Comparison of ENCODE assay signal across 16 cellular contexts in genomic region chr19:19152668-19153384, GRCh38. TPM values are rescaled to one million over a fixed set of nuclear protein-coding genes. Genes with fewer than 3 reads are reported as not detected.
DNase-seq lines count a peak whose midpoint lies in the region; ATAC-seq, FAIRE-seq and TF ChIP-seq lines count a peak whose summit lies in the region.
"Had no signal": no experiment of that assay in that cellular context is flagged by ENCODE, and none has a peak within 500 bp of the region (broad histone marks: within the 10 kb centered on the region; RNA-seq: fewer than 3 reads in every experiment).

No MANE protein-coding gene starts in this region.

- no peaks in the 10 kb centered on the region for H3K27me3 Mint-ChIP-seq in stimulated activated naive B cell treated with anti-CD40 and anti-IgM and Interleukin-4, amounts not matched to agents 10 μg/mL and 1 μg/mL and 100 μg/mL, for 72 hours
- H3K27me3 Mint-ChIP-seq: CD8-positive, alpha-beta memory T cell had no signal

- BruUV-seq in GM12878 (replicated peaks; lab: Mats Ljungman, UMichigan) = no TSS peak

- WGBS in GM12878 (ENCODE audit: insufficient coverage, insufficient replicate concordance, low lambda C conversion rate, missing lambda C conversion rate) = 44% methylated on average over 13 of the region's 13 CpGs

- RAD21 ChIA-PET in GM12878 (lab: Charles Lee; ENCODE audit: unreplicated experiment) = interaction anchor here (0.6 to 17.5 kb wide), 2 partner anchors 9 to 20 kb away, joined by 4 to 394 read pairs; partner anchors contain the start of gene MEF2B

- in situ Hi-C loops in GM12878 (cut with MboI) = no loop called here

- peak overlapping the region; percentile 99 for H3K27ac ChIP-seq in Karpas-422 (ENCODE audit: low read length)
- peak overlapping the region; percentile 25; the same call in 1 of the 2 replicates for H3K27ac ChIP-seq in GM12878 (ENCODE audit: control insufficient read depth, insufficient read depth)
- H3K27ac ChIP-seq: GM23248, Peyer's patch had no signal

- H3K36me3 Mint-ChIP-seq in stimulated activated naive B cell treated with anti-CD40 and anti-IgM and Interleukin-4, amounts not matched to agents 10 μg/mL and 1 μg/mL and 100 μg/mL, for 72 hours = peaks cover 21 to 28% of the 10 kb centered on the region in 2 donors

- no peak for TF ChIP-seq EP300 in GM12878 (IDR thresholded peaks at IDR 0.05; ENCODE audit: borderline replicate concordance in 1 of 2, control insufficient read depth in 1 of 2, low read depth in 2 of 2, low read length in 2 of 2)

- no peak for TF ChIP-seq RAD21 in GM12878 (IDR thresholded peaks at IDR 0.05; ENCODE audit: insufficient read depth, low read depth, low read length)

- H3K79me2 ChIP-seq in Karpas-422 (ENCODE audit: low read length) (peaks cover 21% of the 10 kb centered on the region), GM12878 (ENCODE audit: control insufficient read depth, insufficient read depth, low read length) (peaks cover 2% of the 10 kb centered on the region)

- no peak overlapping the region for H2AFZ ChIP-seq in Karpas-422 (ENCODE audit: low read length)
- H2AFZ ChIP-seq in GM12878 (ENCODE audit: control insufficient read depth, low read depth, low read length) = no peak overlapping the region
- H2AFZ ChIP-seq: GM23248 had no signal

- SMC1A ChIA-PET in GM12878 (lab: Charles Lee; ENCODE audit: uncharacterized antibody, unreplicated experiment) = interaction anchor here (2.1 to 7.4 kb wide), 5 partner anchors 8 to 22 kb away, joined by 8 to 83 read pairs (median 13); partner anchors contain the start of gene MEF2B

- TF ChIP-seq POLR2A in GM12878 (IDR thresholded peaks at IDR 0.05; ENCODE audit: low read depth, low read length) = no peak

- POLR2A ChIA-PET in GM12878 (lab: Charles Lee) = interaction anchor here (0.6 to 2.0 kb wide), 3 partner anchors 10 to 19 kb away, joined by 3 to 7 read pairs (median 3); partner anchors contain the start of gene MEF2B

- H3K4me2 ChIP-seq in Karpas-422 (ENCODE audit: low read depth, low read length, poor library complexity, severe bottlenecking) (peak overlapping the region; percentile 40), GM12878 (ENCODE audit: control insufficient read depth, insufficient read depth) (no peak overlapping the region)

- H3K9ac ChIP-seq in Karpas-422 (ENCODE audit: low read length) (peak overlapping the region; percentile 50), GM12878 (ENCODE audit: control insufficient read depth, insufficient read depth, low read length) (no peak overlapping the region)
- H3K9ac ChIP-seq: GM23248 had no signal

- H3K9me3 ChIP-seq in Karpas-422 (ENCODE audit: low read length) = no peaks in the 10 kb centered on the region
- H3K9me3 ChIP-seq in GM12878 (replicated peaks; ENCODE audit: control insufficient read depth, insufficient read depth, low read length) = no peaks in the 10 kb centered on the region; the same call in 2 of the 3 replicates
- H3K9me3 ChIP-seq: Peyer's patch had no signal

- H3K4me1 Mint-ChIP-seq in stimulated activated naive B cell treated with anti-CD40 and anti-IgM and Interleukin-4, amounts not matched to agents 10 μg/mL and 1 μg/mL and 100 μg/mL, for 72 hours = peaks cover 28 to 66% of the 10 kb centered on the region in 2 donors
- H3K4me1 Mint-ChIP-seq: CD8-positive, alpha-beta memory T cell had no signal

- no peak for ATAC-seq in GM12878
- no peak for ATAC-seq in stimulated activated naive B cell treated with anti-CD40 and anti-IgM and Interleukin-4, amounts not matched to agents 10 μg/mL and 1 μg/mL and 100 μg/mL, for 72 hours (replicated peaks)
- ATAC-seq: HCT116 had no signal

- H3K36me3 ChIP-seq in Karpas-422 (ENCODE audit: insufficient read depth, low read length) = peaks cover 46% of the 10 kb centered on the region
- H3K36me3 ChIP-seq in GM12878 (ENCODE audit: control insufficient read depth in 2 of 2, insufficient read depth in 2 of 2, low read length in 1 of 2) = peaks cover 0 to 3% of the 10 kb centered on the region in 2 experiments; a peak in 1 of 4 replicates

- no peak overlapping the region for H3K4me3 ChIP-seq in Karpas-422 (ENCODE audit: low read length)
- H3K4me3 ChIP-seq in GM12878 = no peak overlapping the region
- H3K4me3 ChIP-seq: GM23248, Peyer's patch had no signal

- TF ChIP-seq CTCF in GM12878 (IDR thresholded peaks at IDR 0.05 in 2 of 3, conservative IDR thresholded peaks at IDR 0.05 in 1 of 3; ENCODE audit: control insufficient read depth in 2 of 3, extremely low read depth in 1 of 3, insufficient read depth in 1 of 3, low read depth in 3 of 3, low read length in 3 of 3) = no peak

- H3K27me3 ChIP-seq in Karpas-422 (ENCODE audit: low read length) (no peaks in the 10 kb centered on the region), GM12878 (replicated peaks in 1 of 2; ENCODE audit: control insufficient read depth in 2 of 2, insufficient read depth in 2 of 2, low read length in 1 of 2) (no peaks in the 10 kb centered on the region)
- H3K27me3 ChIP-seq: Peyer's patch had no signal

- CTCF ChIA-PET in GM12878 (lab: Yijun Ruan, JAX) = interaction anchor here (1.0 to 11.3 kb wide), 3 partner anchors 9 to 22 kb away, joined by 3 to 135 read pairs (median 6); no protein-coding TSS in a partner anchor

- H4K20me1 ChIP-seq in Karpas-422 (ENCODE audit: insufficient read depth, low read depth, low read length) (peaks cover 33% of the 10 kb centered on the region; the same call in 1 of the 2 replicates), GM12878 (ENCODE audit: control insufficient read depth, insufficient read depth) (no peaks in the 10 kb centered on the region)

- H3K9me3 Mint-ChIP-seq in stimulated activated naive B cell treated with anti-CD40 and anti-IgM and Interleukin-4, amounts not matched to agents 10 μg/mL and 1 μg/mL and 100 μg/mL, for 72 hours = peaks cover 9% of the 10 kb centered on the region in 2 donors
- H3K9me3 Mint-ChIP-seq: CD8-positive, alpha-beta memory T cell had no signal

- H3K4me3 Mint-ChIP-seq in stimulated activated naive B cell treated with anti-CD40 and anti-IgM and Interleukin-4, amounts not matched to agents 10 μg/mL and 1 μg/mL and 100 μg/mL, for 72 hours = no peak overlapping the region
- H3K4me3 Mint-ChIP-seq: CD8-positive, alpha-beta memory T cell had no signal

- DNase-seq in Karpas-422 (no peak), GM12878 (ENCODE audit: low read depth, low spot score) (no peak), epidermal melanocyte (ENCODE audit: insufficient read length, low spot score) (no peak)
- DNase-seq in stimulated activated naive B cell treated with anti-CD40 and anti-IgM and Interleukin-4, amounts not matched to agents 10 μg/mL and 1 μg/mL and 100 μg/mL, for 72 hours = no peak
- DNase-seq: CD8-positive, alpha-beta memory T cell; DND-41; GF-D8; GM23248; MV-4-11; NCI-H1417 treated with DMSO at 0.1 percent for 48 hours; NCI-H2029 treated with DMSO at 0.1 percent for 48 hours; NCI-H510A; NCI-H82; Peyer's patch; SHP77 treated with DMSO at 0.1 percent for 48 hours had no signal

- intact Hi-C loops in GM12878 (cut with micrococcal nuclease; ENCODE audit: unreplicated experiment) = no loop called here

- H3K4me1 ChIP-seq in Karpas-422 (ENCODE audit: low read length) (peaks cover 88% of the 10 kb centered on the region), GM12878 (ENCODE audit: control insufficient read depth, insufficient read depth, low read length) (peaks cover 43% of the 10 kb centered on the region)

- FAIRE-seq in GM12878 (lab: Jason Lieb, UNC) = no peak

- no peak overlapping the region for H3K27ac Mint-ChIP-seq in stimulated activated naive B cell treated with anti-CD40 and anti-IgM and Interleukin-4, amounts not matched to agents 10 μg/mL and 1 μg/mL and 100 μg/mL, for 72 hours
- H3K27ac Mint-ChIP-seq: CD8-positive, alpha-beta memory T cell had no signal

- H3K9me2 ChIP-seq in Karpas-422 (replicated peaks; ENCODE audit: insufficient read depth, low read length) = no peaks in the 10 kb centered on the region

RNA-seq across cellular contexts. Expression of gene TMEM161A, which starts 14.5 kb away (rescaled TPM):
- total RNA-seq in Karpas-422 (2014; rRNA removed; shearing (Covaris generic); ENCODE audit: low replicate concordance) = 24.9 and 58.5 TPM in 2 replicates
- 46.2 and 47.6 TPM in 2 replicates for total RNA-seq in GM12878 (2013; cell fraction: nucleolus; rRNA removed)
- 27.6 and 32.1 TPM in 2 replicates for total RNA-seq in GM12878 (2014; rRNA removed)
- 8.4 and 9.1 TPM in 2 replicates for total RNA-seq in GM12878 (2014; rRNA removed; fragmentation: Illumina TruSeq; extraction: Trizol)
- 27.7 and 28.3 TPM in 2 replicates for total RNA-seq in GM12878 (2021)
- polyA plus RNA-seq in GM12878 (2011; ENCODE audit: low read depth) = 5.5 TPM
- polyA plus RNA-seq in GM12878 (2011; rRNA removed) = 5.7 and 16.4 TPM in 2 replicates
- 27.9 and 35.4 TPM in 2 replicates for polyA plus RNA-seq in GM12878 (2011; cell fraction: cytosol; rRNA removed)
- 115 and 130 TPM in 2 replicates for polyA plus RNA-seq in GM12878 (2011; cell fraction: nucleus; rRNA removed)
- 13.5 and 16.7 TPM in 2 replicates for polyA plus RNA-seq in GM12878 (2012)
- polyA plus RNA-seq in GM12878 (2014; fragmentation: Illumina TruSeq; extraction: Trizol) = 0.79 and 7.3 TPM in 2 replicates
- 1 to 10 TPM; 1.1 to 2.0 TPM for polyA plus RNA-seq in GM12878 (2014; fragmentation: Nextera tagmentation; extraction: Ambion mirVana)
- polyA plus RNA-seq in GM12878 (2014; rRNA removed) = 37.1 and 43.9 TPM in 2 replicates
- polyA plus RNA-seq in GM12878 (2016; fragmentation: Nextera tagmentation; extraction: Ambion mirVana) = 10 to 100 TPM; 21.6 to 24.6 TPM
- 35.9 and 41.4 TPM in 2 replicates for polyA minus RNA-seq in GM12878 (2011; rRNA and poly(A)+ RNA removed)
- 16.3 and 17.4 TPM in 2 replicates for polyA minus RNA-seq in GM12878 (2011; cell fraction: cytosol; rRNA and poly(A)+ RNA removed)
- polyA minus RNA-seq in GM12878 (2011; cell fraction: nucleus; rRNA and poly(A)+ RNA removed) = 31.8 and 53.4 TPM in 2 replicates

RNA-seq across cellular contexts. Expression of gene MEF2B, which starts 17.2 kb away (rescaled TPM):
- 395 and 679 TPM in 2 replicates for total RNA-seq in Karpas-422 (2014; rRNA removed; shearing (Covaris generic); ENCODE audit: low replicate concordance)
- 4.9 and 5.2 TPM in 2 replicates for total RNA-seq in GM12878 (2013; cell fraction: nucleolus; rRNA removed)
- total RNA-seq in GM12878 (2014; rRNA removed) (13.6 and 17.9 TPM in 2 replicates), GM12878 (2014; rRNA removed; fragmentation: Illumina TruSeq; extraction: Trizol) (6.4 and 7.6 TPM in 2 replicates), GM12878 (2021) (33.0 and 36.6 TPM in 2 replicates)
- 13.7 TPM for polyA plus RNA-seq in GM12878 (2011; ENCODE audit: low read depth)
- polyA plus RNA-seq in GM12878 (2011; rRNA removed) (0.69 and 1.8 TPM in 2 replicates), GM12878 (2014; fragmentation: Illumina TruSeq; extraction: Trizol) (4.2 and 10.0 TPM in 2 replicates), GM12878 (2014; fragmentation: Nextera tagmentation; extraction: Ambion mirVana) (under 1 TPM; 0.09 to 0.21 TPM), GM12878 (2014; rRNA removed) (22.7 and 33.8 TPM in 2 replicates), GM12878 (2016; fragmentation: Nextera tagmentation; extraction: Ambion mirVana) (10 to 100 TPM in 1 of 2 experiments, 1 to 10 TPM in 1; 7.8 to 11.3 TPM)
- 4.8 and 5.5 TPM in 2 replicates for polyA plus RNA-seq in GM12878 (2011; cell fraction: cytosol; rRNA removed)
- 8.7 and 9.5 TPM in 2 replicates for polyA plus RNA-seq in GM12878 (2011; cell fraction: nucleus; rRNA removed)
- 42.4 and 45.0 TPM in 2 replicates for polyA plus RNA-seq in GM12878 (2012)
- 0.59 and 3.2 TPM in 2 replicates for polyA minus RNA-seq in GM12878 (2011; rRNA and poly(A)+ RNA removed)
- 1.7 and 2.5 TPM in 2 replicates for polyA minus RNA-seq in GM12878 (2011; cell fraction: cytosol; rRNA and poly(A)+ RNA removed)
- 2.1 and 3.3 TPM in 2 replicates for polyA minus RNA-seq in GM12878 (2011; cell fraction: nucleus; rRNA and poly(A)+ RNA removed)
- polyA plus RNA-seq: CD8-positive, alpha-beta memory T cell had no signal

RNA-seq across cellular contexts. Expression of gene BORCS8, which starts 39.1 kb away (rescaled TPM):
- total RNA-seq in Karpas-422 (2014; rRNA removed; shearing (Covaris generic); ENCODE audit: low replicate concordance) = 6.6 and 12.3 TPM in 2 replicates
- 31.6 and 35.8 TPM in 2 replicates for total RNA-seq in GM12878 (2013; cell fraction: nucleolus; rRNA removed)
- 31.1 and 33.5 TPM in 2 replicates for total RNA-seq in GM12878 (2014; rRNA removed)
- total RNA-seq in GM12878 (2014; rRNA removed; fragmentation: Illumina TruSeq; extraction: Trizol) = 14.9 TPM in 2 replicates
- total RNA-seq in GM12878 (2021) = 25.8 and 27.1 TPM in 2 replicates
- 9.7 TPM for polyA plus RNA-seq in GM12878 (2011; ENCODE audit: low read depth)
- polyA plus RNA-seq in GM12878 (2011; rRNA removed) = 5.3 and 13.7 TPM in 2 replicates
- 15.2 and 24.3 TPM in 2 replicates for polyA plus RNA-seq in GM12878 (2011; cell fraction: cytosol; rRNA removed)
- 25.3 and 37.8 TPM in 2 replicates for polyA plus RNA-seq in GM12878 (2011; cell fraction: nucleus; rRNA removed)
- 10.9 and 13.6 TPM in 2 replicates for polyA plus RNA-seq in GM12878 (2012)
- polyA plus RNA-seq in GM12878 (2014; fragmentation: Illumina TruSeq; extraction: Trizol) = 8.6 and 19.6 TPM in 2 replicates
- 1 to 10 TPM; 3.7 to 6.0 TPM for polyA plus RNA-seq in GM12878 (2014; fragmentation: Nextera tagmentation; extraction: Ambion mirVana)
- polyA plus RNA-seq in GM12878 (2014; rRNA removed) = 30.8 and 31.5 TPM in 2 replicates
- polyA plus RNA-seq in GM12878 (2016; fragmentation: Nextera tagmentation; extraction: Ambion mirVana) = 10 to 100 TPM; 39.0 to 40.3 TPM
- polyA minus RNA-seq in GM12878 (2011; rRNA and poly(A)+ RNA removed) = 8.3 and 14.1 TPM in 2 replicates
- polyA minus RNA-seq in GM12878 (2011; cell fraction: cytosol; rRNA and poly(A)+ RNA removed) = 5.9 and 10.2 TPM in 2 replicates
- polyA minus RNA-seq in GM12878 (2011; cell fraction: nucleus; rRNA and poly(A)+ RNA removed) = 6.8 and 16.6 TPM in 2 replicates

RNA-seq across cellular contexts. Expression of gene RFXANK, which starts 39.2 kb away (rescaled TPM):
- 170 and 176 TPM in 2 replicates for total RNA-seq in Karpas-422 (2014; rRNA removed; shearing (Covaris generic); ENCODE audit: low replicate concordance)
- 47.3 and 51.9 TPM in 2 replicates for total RNA-seq in GM12878 (2013; cell fraction: nucleolus; rRNA removed)
- 98.3 and 125 TPM in 2 replicates for total RNA-seq in GM12878 (2014; rRNA removed)
- total RNA-seq in GM12878 (2014; rRNA removed; fragmentation: Illumina TruSeq; extraction: Trizol) = 81.0 and 88.1 TPM in 2 replicates
- total RNA-seq in GM12878 (2021) = 113 and 118 TPM in 2 replicates
- 100 TPM for polyA plus RNA-seq in GM12878 (2011; ENCODE audit: low read depth)
- polyA plus RNA-seq in GM12878 (2011; rRNA removed) = 35.0 and 73.8 TPM in 2 replicates
- 124 and 158 TPM in 2 replicates for polyA plus RNA-seq in GM12878 (2011; cell fraction: cytosol; rRNA removed)
- 213 and 235 TPM in 2 replicates for polyA plus RNA-seq in GM12878 (2011; cell fraction: nucleus; rRNA removed)
- polyA plus RNA-seq in GM12878 (2012) = 113 and 114 TPM in 2 replicates
- polyA plus RNA-seq in GM12878 (2014; fragmentation: Illumina TruSeq; extraction: Trizol) = 40.2 and 89.4 TPM in 2 replicates
- polyA plus RNA-seq in GM12878 (2014; fragmentation: Nextera tagmentation; extraction: Ambion mirVana) = 10 to 100 TPM; 70.8 TPM
- polyA plus RNA-seq in GM12878 (2014; rRNA removed) = 102 and 126 TPM in 2 replicates
- polyA plus RNA-seq in GM12878 (2016; fragmentation: Nextera tagmentation; extraction: Ambion mirVana) = 100 to 1,000 TPM; 108 to 119 TPM
- polyA minus RNA-seq in GM12878 (2011; rRNA and poly(A)+ RNA removed) = 55.2 and 80.2 TPM in 2 replicates
- polyA minus RNA-seq in GM12878 (2011; cell fraction: cytosol; rRNA and poly(A)+ RNA removed) = 34.3 and 37.6 TPM in 2 replicates
- 57.1 and 106 TPM in 2 replicates for polyA minus RNA-seq in GM12878 (2011; cell fraction: nucleus; rRNA and poly(A)+ RNA removed)

RNA-seq across cellular contexts. Expression of gene NR2C2AP, which starts 50.4 kb away (rescaled TPM):
- total RNA-seq in Karpas-422 (2014; rRNA removed; shearing (Covaris generic); ENCODE audit: low replicate concordance) = 6.9 and 21.4 TPM in 2 replicates
- 10.1 and 12.1 TPM in 2 replicates for total RNA-seq in GM12878 (2013; cell fraction: nucleolus; rRNA removed)
- total RNA-seq in GM12878 (2014; rRNA removed) = 22.4 and 23.9 TPM in 2 replicates
- 19.7 and 22.5 TPM in 2 replicates for total RNA-seq in GM12878 (2014; rRNA removed; fragmentation: Illumina TruSeq; extraction: Trizol)
- total RNA-seq in GM12878 (2021) = 27.8 and 28.5 TPM in 2 replicates
- 9.9 TPM for polyA plus RNA-seq in GM12878 (2011; ENCODE audit: low read depth)
- 13.0 and 22.0 TPM in 2 replicates for polyA plus RNA-seq in GM12878 (2011; rRNA removed)
- polyA plus RNA-seq in GM12878 (2011; cell fraction: cytosol; rRNA removed) = 17.5 and 27.3 TPM in 2 replicates
- polyA plus RNA-seq in GM12878 (2011; cell fraction: nucleus; rRNA removed) = 42.0 and 47.9 TPM in 2 replicates
- polyA plus RNA-seq in GM12878 (2012) = 14.9 and 16.6 TPM in 2 replicates
- 13.6 and 21.5 TPM in 2 replicates for polyA plus RNA-seq in GM12878 (2014; fragmentation: Illumina TruSeq; extraction: Trizol)
- 10 to 100 TPM; 43.3 to 44.8 TPM for polyA plus RNA-seq in GM12878 (2014; fragmentation: Nextera tagmentation; extraction: Ambion mirVana)
- polyA plus RNA-seq in GM12878 (2014; rRNA removed) = 31.0 and 33.7 TPM in 2 replicates
- 10 to 100 TPM; 28.4 to 29.0 TPM for polyA plus RNA-seq in GM12878 (2016; fragmentation: Nextera tagmentation; extraction: Ambion mirVana)
- 7.8 and 15.9 TPM in 2 replicates for polyA minus RNA-seq in GM12878 (2011; rRNA and poly(A)+ RNA removed)
- 4.4 and 5.5 TPM in 2 replicates for polyA minus RNA-seq in GM12878 (2011; cell fraction: cytosol; rRNA and poly(A)+ RNA removed)
- polyA minus RNA-seq in GM12878 (2011; cell fraction: nucleus; rRNA and poly(A)+ RNA removed) = 7.3 and 10.1 TPM in 2 replicates

Comparison
In these comparisons a context has a peak if more than half of its experiments do, and no peak if none do; other contexts are left out.
1. RNA of gene MEF2B, which starts 17.2 kb away (total RNA-seq): 395 to 679 TPM in Karpas-422; 4.9 to 36.6 TPM in GM12878; every median in the first group is over 10 times any median in the second.